Comparison of ENCODE assay signal across 9 cellular contexts in genomic region chr6:109007521-109007920, GRCh38.
DNase-seq lines count a peak whose midpoint lies in the region; ATAC-seq and TF ChIP-seq lines count a peak whose summit lies in the region.
"Had no signal": no experiment of that assay in that cellular context is flagged by ENCODE, and none has a peak within 500 bp of the region (broad histone marks: within the 10 kb centered on the region; RNA-seq: fewer than 3 reads in every experiment).

No MANE protein-coding gene starts in this region.

- H3K27me3 Mint-ChIP-seq in activated naive CD4-positive, alpha-beta T cell treated with anti-CD3 and anti-CD28 coated beads for 36 hours (ENCODE audit: low read depth) = no peaks in the 10 kb centered on the region
- H3K27me3 Mint-ChIP-seq in mesothelial cell of epicardium (ENCODE audit: low read depth) = no peaks in the 10 kb centered on the region

- H3K36me3 Mint-ChIP-seq in activated naive CD4-positive, alpha-beta T cell treated with anti-CD3 and anti-CD28 coated beads for 36 hours (ENCODE audit: low read depth) = no peaks in the 10 kb centered on the region
- H3K36me3 Mint-ChIP-seq in mesothelial cell of epicardium = no peaks in the 10 kb centered on the region

- intact Hi-C loops in activated naive CD4-positive, alpha-beta T cell treated with anti-CD3 and anti-CD28 coated beads for 36 hours (cut with micrococcal nuclease) = loop anchor here (5.0 kb wide), 1 partner anchor 105 kb away; no protein-coding TSS in a partner anchor
- intact Hi-C loops in body of pancreas (cut with DNase I) = no loop called here

- H3K36me3 ChIP-seq in body of pancreas (replicated peaks in 1 of 2; ENCODE audit: insufficient read depth in 1 of 2, low read depth in 2 of 2) (no peaks in the 10 kb centered on the region), tibial nerve (no peaks in the 10 kb centered on the region)
- H3K36me3 ChIP-seq: BLaER1 had no signal

- 34 to 40% methylated on average over 3 of the region's 3 CpGs for WGBS in body of pancreas, 2 donors
- 81 to 88% methylated on average over 3 of the region's 3 CpGs for WGBS in tibial nerve, 2 donors

- peaks cover 46% of the 10 kb centered on the region for H3K4me1 Mint-ChIP-seq in activated naive CD4-positive, alpha-beta T cell treated with anti-CD3 and anti-CD28 coated beads for 36 hours (ENCODE audit: low read depth)
- peaks cover 43% of the 10 kb centered on the region for H3K4me1 Mint-ChIP-seq in mesothelial cell of epicardium

- TF ChIP-seq CTCF in body of pancreas (IDR thresholded peaks at IDR 0.05) = no peak
- TF ChIP-seq CTCF in mesothelial cell of epicardium (IDR thresholded peaks at IDR 0.05; ENCODE audit: unreplicated experiment) = no peak
- TF ChIP-seq CTCF in tibial nerve (IDR thresholded peaks at IDR 0.05) = no peak

- TF ChIP-seq EP300 in tibial nerve (IDR thresholded peaks at IDR 0.05) = no peak

- H3K4me3 Mint-ChIP-seq in activated naive CD4-positive, alpha-beta T cell treated with anti-CD3 and anti-CD28 coated beads for 36 hours = peak overlapping the region; percentile 89
- H3K4me3 Mint-ChIP-seq in mesothelial cell of epicardium = peak overlapping the region; percentile 87

- no peaks in the 10 kb centered on the region for H3K9me3 Mint-ChIP-seq in activated naive CD4-positive, alpha-beta T cell treated with anti-CD3 and anti-CD28 coated beads for 36 hours
- no peaks in the 10 kb centered on the region for H3K9me3 Mint-ChIP-seq in mesothelial cell of epicardium

- ATAC-seq in body of pancreas (no peak), GM19455 (IDR thresholded peaks at IDR 0.05; ENCODE audit: unreplicated experiment) (no peak), GM19395 (IDR thresholded peaks at IDR 0.05; ENCODE audit: unreplicated experiment) (no peak)

- H3K9me3 ChIP-seq in body of pancreas (no peaks in the 10 kb centered on the region), tibial nerve (no peaks in the 10 kb centered on the region)
- H3K9me3 ChIP-seq: BLaER1 had no signal

- TF ChIP-seq POLR2A in body of pancreas (IDR thresholded peaks at IDR 0.05) = no peak
- TF ChIP-seq POLR2A in tibial nerve (IDR thresholded peaks at IDR 0.05) = no peak

- CTCF ChIA-PET in activated naive CD4-positive, alpha-beta T cell treated with anti-CD3 and anti-CD28 coated beads for 36 hours (lab: Charles Lee) = interaction anchor here (0.7 to 1.5 kb wide), 2 partner anchors 39 to 65 kb away, joined by 3 to 7 read pairs; no protein-coding TSS in a partner anchor

- no peaks in the 10 kb centered on the region for H3K27me3 ChIP-seq in body of pancreas
- no peaks in the 10 kb centered on the region for H3K27me3 ChIP-seq in tibial nerve

- H3K27ac ChIP-seq in body of pancreas (peak overlapping the region in 3 of 4 donors; percentile 96 to 99 (median 97)), tibial nerve (peak overlapping the region in 3 of 4 donors; percentile 87 to 98 (median 96))
- H3K27ac ChIP-seq: BLaER1 had no signal

- peak overlapping the region in 1 of 2 donors; percentile 94 for H3K4me3 ChIP-seq in body of pancreas
- peak overlapping the region; percentile 63 to 97 (median 95) for H3K4me3 ChIP-seq in tibial nerve
- H3K4me3 ChIP-seq: BLaER1 had no signal

- H3K27ac Mint-ChIP-seq in activated naive CD4-positive, alpha-beta T cell treated with anti-CD3 and anti-CD28 coated beads for 36 hours = no peak overlapping the region
- H3K27ac Mint-ChIP-seq in mesothelial cell of epicardium = peak overlapping the region; percentile 85

- DNase-seq in activated naive CD4-positive, alpha-beta T cell treated with anti-CD3 and anti-CD28 coated beads for 36 hours = no peak
- no peak for DNase-seq in activated naive CD4-positive, alpha-beta T cell treated with Interleukin-2 at 50 U/mL for 16 hours
- DNase-seq in body of pancreas (no peak), mesothelial cell of epicardium (ENCODE audit: low spot score in 2 of 2, unreplicated experiment in 2 of 2) (no peak), tibial nerve (ENCODE audit: low spot score in 2 of 2) (no peak), SKM-1 (lab: John Stamatoyannopoulos, UW; ENCODE audit: unreplicated experiment) (no peak)

- H3K4me1 ChIP-seq in body of pancreas (peaks cover 34% of the 10 kb centered on the region), tibial nerve (peaks cover 0 to 47% (median 19%) of the 10 kb centered on the region in 4 donors)
